ENCODE assay signal across 8 cellular contexts in genomic region chr17:7686221-7687071, GRCh38. TPM values are rescaled to one million over a fixed set of nuclear protein-coding genes. Genes with fewer than 3 reads are reported as not detected.
DNase-seq lines count a peak whose midpoint lies in the region; ATAC-seq and TF ChIP-seq lines count a peak whose summit lies in the region.

No MANE protein-coding gene starts in this region.

- H3K27ac ChIP-seq in KMS-11: peak overlapping the region; percentile 81
- peak overlapping the region; percentile 100 for H3K27ac ChIP-seq in neural cell (ENCODE audit: low read length)

- H3K9me2 ChIP-seq in neural cell (ENCODE audit: insufficient read depth, low read length): no peaks in the 10 kb centered on the region

- H3K4me1 ChIP-seq in KMS-11 (ENCODE audit: low read depth, poor library complexity, severe bottlenecking): no peaks in the 10 kb centered on the region

- TF ChIP-seq CTCF in KMS-11 (conservative IDR thresholded peaks at IDR 0.05; ENCODE audit: low read depth, low read length) (no peak), fibroblast of the aortic adventitia (IDR thresholded peaks at IDR 0.05; ENCODE audit: insufficient read depth, low read length) (no peak), neural cell (IDR thresholded peaks at IDR 0.05; ENCODE audit: poor library complexity, severe bottlenecking) (no peak)

- peaks cover 13% of the 10 kb centered on the region for H3K4me1 Mint-ChIP-seq in activated T-helper 17 cell treated with anti-CD3 and anti-CD28 coated beads, Interleukin-2, amount 50 U/mL, for 72 hours
- H3K4me1 Mint-ChIP-seq in stimulated activated naive CD8-positive, alpha-beta T cell treated with anti-CD3 and anti-CD28 coated beads, Interleukin-15, Interleukin-2, amounts not matched to agents 100 ng/mL and 50 ng/mL, for 24 hours (ENCODE audit: low read depth): peaks cover 47% of the 10 kb centered on the region

- no peaks in the 10 kb centered on the region for H3K9me3 Mint-ChIP-seq in activated T-helper 17 cell treated with anti-CD3 and anti-CD28 coated beads, Interleukin-2, amount 50 U/mL, for 72 hours
- no peaks in the 10 kb centered on the region for H3K9me3 Mint-ChIP-seq in stimulated activated naive CD8-positive, alpha-beta T cell treated with anti-CD3 and anti-CD28 coated beads, Interleukin-15, Interleukin-2, amounts not matched to agents 100 ng/mL and 50 ng/mL, for 24 hours

- no peak overlapping the region for H2AFZ ChIP-seq in KMS-11 (ENCODE audit: low read depth)
- H2AFZ ChIP-seq in neural cell (ENCODE audit: low read depth, low read length): peak overlapping the region; percentile 41

- H3K4me2 ChIP-seq in KMS-11: no peak overlapping the region; the same call in 1 of the 2 replicates
- peak overlapping the region; percentile 79 for H3K4me2 ChIP-seq in neural cell (ENCODE audit: low read length)

- H3K4me3 ChIP-seq in KMS-11 (IDR thresholded peaks at IDR 0.05; ENCODE audit: insufficient read depth, low read depth, low read length) (no peak overlapping the region), fibroblast of the aortic adventitia (ENCODE audit: low read depth, low read length) (peak overlapping the region; percentile 86), neural cell (ENCODE audit: low read length) (peak overlapping the region; percentile 96)

- H3K36me3 ChIP-seq in KMS-11 (ENCODE audit: insufficient read depth) (no peaks in the 10 kb centered on the region), neural cell (ENCODE audit: insufficient read depth, low read length) (no peaks in the 10 kb centered on the region)

- H3K4me3 Mint-ChIP-seq in activated T-helper 17 cell treated with anti-CD3 and anti-CD28 coated beads, Interleukin-2, amount 50 U/mL, for 72 hours: peak overlapping the region; percentile 89
- H3K4me3 Mint-ChIP-seq in stimulated activated naive CD8-positive, alpha-beta T cell treated with anti-CD3 and anti-CD28 coated beads, Interleukin-15, Interleukin-2, amounts not matched to agents 100 ng/mL and 50 ng/mL, for 24 hours: peak overlapping the region; percentile 98

- peak; percentile 67 for DNase-seq in DMS153 treated with DMSO at 0.1 percent for 48 hours (lab: John Stamatoyannopoulos, UW; ENCODE audit: unreplicated experiment)
- DNase-seq in RKO (ENCODE audit: low spot score): peak; percentile 89
- peak; percentile 92 for DNase-seq in fibroblast of the aortic adventitia (ENCODE audit: low read depth)

- TF ChIP-seq RAD21 in neural cell (conservative IDR thresholded peaks at IDR 0.05): peak; percentile 19

- peak; percentile 52 for ATAC-seq in GM21723 (IDR thresholded peaks at IDR 0.05; ENCODE audit: unreplicated experiment)
- peak; percentile 44 for ATAC-seq in activated T-helper 17 cell treated with anti-CD3 and anti-CD28 coated beads, Interleukin-2, amount 50 U/mL, for 72 hours (replicated peaks)

- H3K27me3 ChIP-seq in KMS-11 (ENCODE audit: insufficient read depth, low read depth) (no peaks in the 10 kb centered on the region), neural cell (ENCODE audit: insufficient read depth, low read depth, low read length) (no peaks in the 10 kb centered on the region)

- H3K9ac ChIP-seq in KMS-11 (peak overlapping the region; percentile 86), neural cell (ENCODE audit: low read length) (peak overlapping the region; percentile 98)

- H4K20me1 ChIP-seq in KMS-11 (ENCODE audit: insufficient read depth) (no peaks in the 10 kb centered on the region), neural cell (ENCODE audit: insufficient read depth) (no peaks in the 10 kb centered on the region)

- H3K27ac Mint-ChIP-seq in activated T-helper 17 cell treated with anti-CD3 and anti-CD28 coated beads, Interleukin-2, amount 50 U/mL, for 72 hours: peak overlapping the region; percentile 100
- H3K27ac Mint-ChIP-seq in stimulated activated naive CD8-positive, alpha-beta T cell treated with anti-CD3 and anti-CD28 coated beads, Interleukin-15, Interleukin-2, amounts not matched to agents 100 ng/mL and 50 ng/mL, for 24 hours: peak overlapping the region; percentile 99

- peaks cover 44% of the 10 kb centered on the region; the same call in 1 of the 2 replicates for H3K79me2 ChIP-seq in KMS-11 (ENCODE audit: insufficient read depth, low read depth)
- peaks cover 43% of the 10 kb centered on the region for H3K79me2 ChIP-seq in neural cell (replicated peaks; ENCODE audit: insufficient read depth, low read length)

- H3K27me3 Mint-ChIP-seq in activated T-helper 17 cell treated with anti-CD3 and anti-CD28 coated beads, Interleukin-2, amount 50 U/mL, for 72 hours: no peaks in the 10 kb centered on the region
- H3K27me3 Mint-ChIP-seq in stimulated activated naive CD8-positive, alpha-beta T cell treated with anti-CD3 and anti-CD28 coated beads, Interleukin-15, Interleukin-2, amounts not matched to agents 100 ng/mL and 50 ng/mL, for 24 hours: no peaks in the 10 kb centered on the region

- H3F3A ChIP-seq in neural cell (ENCODE audit: insufficient read depth, low read length, poor library complexity, severe bottlenecking): peaks cover 5% of the 10 kb centered on the region

- H3K9me3 ChIP-seq in neural cell (ENCODE audit: low read length): no peaks in the 10 kb centered on the region

- TF ChIP-seq EP300 in neural cell (conservative IDR thresholded peaks at IDR 0.05; ENCODE audit: poor library complexity, severe bottlenecking): peak; percentile 23

- H3K36me3 Mint-ChIP-seq in activated T-helper 17 cell treated with anti-CD3 and anti-CD28 coated beads, Interleukin-2, amount 50 U/mL, for 72 hours (ENCODE audit: low read depth): peaks cover 75% of the 10 kb centered on the region
- H3K36me3 Mint-ChIP-seq in stimulated activated naive CD8-positive, alpha-beta T cell treated with anti-CD3 and anti-CD28 coated beads, Interleukin-15, Interleukin-2, amounts not matched to agents 100 ng/mL and 50 ng/mL, for 24 hours (ENCODE audit: low read depth): peaks cover 41% of the 10 kb centered on the region

TF ChIP-seq in neural cell, 6 proteins besides CTCF, POLR2A, EP300 and RAD21:
- TF ChIP-seq REST (IDR thresholded peaks at IDR 0.05; ENCODE audit: borderline replicate concordance) (peak; percentile 93), EZH2 (IDR thresholded peaks at IDR 0.05; ENCODE audit: borderline replicate concordance, insufficient read depth, low read length, poor library complexity, severe bottlenecking) (no peak), TAF1 (IDR thresholded peaks at IDR 0.05; ENCODE audit: low read depth) (peak; percentile 81), POLR2AphosphoS5 (IDR thresholded peaks at IDR 0.05) (peak; percentile 99)

RNA-seq across cellular contexts. Expression of gene TP53, which starts 0.8 kb away (rescaled TPM):
- total RNA-seq in activated T-helper 17 cell treated with anti-CD3 and anti-CD28 coated beads, Interleukin-2, amount 50 U/mL, for 72 hours: 100 to 1,000 TPM in 1 of 2 donors, 10 to 100 TPM in 1; 79.0 to 137 TPM
- total RNA-seq in fibroblast of the aortic adventitia (ENCODE audit: low replicate concordance): 17.8 and 68.7 TPM in 2 replicates
- polyA plus RNA-seq in neural cell: 13.8 and 14.3 TPM in 2 replicates
- 15.3 and 16.3 TPM in 2 replicates for polyA minus RNA-seq in neural cell

RNA-seq across cellular contexts. Expression of gene WRAP53, which starts 1.8 kb away (rescaled TPM):
- 10 to 100 TPM; 18.0 to 32.9 TPM for total RNA-seq in activated T-helper 17 cell treated with anti-CD3 and anti-CD28 coated beads, Interleukin-2, amount 50 U/mL, for 72 hours
- total RNA-seq in fibroblast of the aortic adventitia (ENCODE audit: low replicate concordance): 7.4 and 11.0 TPM in 2 replicates
- 20.1 and 22.4 TPM in 2 replicates for polyA plus RNA-seq in neural cell
- 13.8 and 16.8 TPM in 2 replicates for polyA minus RNA-seq in neural cell

RNA-seq across cellular contexts. Expression of gene EFNB3, which starts 18.6 kb away (rescaled TPM):
- total RNA-seq in activated T-helper 17 cell treated with anti-CD3 and anti-CD28 coated beads, Interleukin-2, amount 50 U/mL, for 72 hours: not detected
- 0.90 and 3.9 TPM in 2 replicates for total RNA-seq in fibroblast of the aortic adventitia (ENCODE audit: low replicate concordance)
- polyA plus RNA-seq in neural cell: 36.4 and 46.5 TPM in 2 replicates
- polyA minus RNA-seq in neural cell: 36.3 and 40.2 TPM in 2 replicates

RNA-seq across cellular contexts. Expression of gene DNAH2, which starts 31.1 kb away (rescaled TPM):
- total RNA-seq in activated T-helper 17 cell treated with anti-CD3 and anti-CD28 coated beads, Interleukin-2, amount 50 U/mL, for 72 hours: under 1 TPM in 1 of 2 donors, not detected in 1; 0.06 TPM
- total RNA-seq in fibroblast of the aortic adventitia (ENCODE audit: low replicate concordance): under 0.01 TPM in 1 of 2 replicates, not detected in the other
- 2.0 and 2.1 TPM in 2 replicates for polyA plus RNA-seq in neural cell
- polyA minus RNA-seq in neural cell: 2.8 and 4.1 TPM in 2 replicates

RNA-seq across cellular contexts. Expression of gene ATP1B2, which starts 35.7 kb away (rescaled TPM):
- under 1 TPM; 0.06 to 0.42 TPM for total RNA-seq in activated T-helper 17 cell treated with anti-CD3 and anti-CD28 coated beads, Interleukin-2, amount 50 U/mL, for 72 hours
- total RNA-seq in fibroblast of the aortic adventitia (ENCODE audit: low replicate concordance): not detected in 2 replicates
- 3.2 and 4.2 TPM in 2 replicates for polyA plus RNA-seq in neural cell
- 4.9 and 6.0 TPM in 2 replicates for polyA minus RNA-seq in neural cell
